ENCODE assay signal across 1 cellular context in genomic region chr18:23502516-23503037, GRCh38.
TF ChIP-seq lines count a peak whose summit lies in the region.

No MANE protein-coding gene starts in this region.

TF ChIP-seq in GM23338, 12 proteins besides CTCF, POLR2A, EP300 and RAD21 (continued from another document):
- TF ChIP-seq REST (IDR thresholded peaks at IDR 0.05; ENCODE audit: unreplicated experiment) (no peak), POLR2AphosphoS5 (IDR thresholded peaks at IDR 0.05; ENCODE audit: low read depth) (no peak), ZNF331 (CRISPR knock-in tag; IDR thresholded peaks at IDR 0.05; ENCODE audit: low read depth) (no peak)
TF ChIP-seq in GM23338: peak in this region for 0.
